14 cellular contexts compared by ENCODE assay signal in the genomic region with DNA sequence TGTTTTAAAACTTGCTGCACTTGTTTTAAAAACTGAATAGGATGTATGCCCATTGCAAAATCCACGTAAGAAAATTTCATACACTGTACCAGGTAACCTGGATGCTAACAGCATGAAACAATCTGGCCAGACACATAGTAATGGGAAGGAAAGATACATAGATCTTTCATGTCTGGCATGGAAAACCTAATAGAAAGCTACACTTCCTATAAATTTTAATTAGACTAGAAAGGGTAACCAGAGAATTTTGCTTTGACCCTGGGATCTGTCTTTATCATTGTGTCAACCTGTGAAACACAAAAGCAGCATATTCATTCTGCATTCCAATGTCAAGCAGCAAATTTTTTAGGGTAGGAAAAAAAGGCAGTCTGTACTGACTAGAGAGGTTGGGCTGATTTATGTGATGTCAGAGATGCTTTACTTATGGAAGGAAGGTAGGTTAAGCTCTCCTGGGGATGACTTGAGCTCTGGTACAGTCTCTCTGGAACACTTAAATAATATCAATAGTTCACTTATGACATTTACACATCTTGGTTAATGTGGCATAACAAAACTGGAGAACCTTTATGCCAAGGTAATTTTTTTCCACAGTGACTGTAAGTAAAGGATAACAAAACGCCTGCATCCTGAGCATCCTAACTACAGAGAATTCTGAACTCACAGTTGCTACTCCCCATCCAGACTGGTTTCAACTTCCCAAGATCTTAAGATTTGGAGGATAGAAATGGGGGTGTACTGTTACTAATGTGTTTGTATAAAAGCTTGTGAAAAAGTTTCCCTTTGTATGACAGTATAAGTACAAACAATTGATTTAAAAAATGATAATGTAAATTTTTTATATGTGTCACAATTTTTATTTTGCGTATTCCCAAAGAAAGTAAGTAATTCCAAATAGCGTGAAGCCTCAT. TPM values are rescaled to one million over a fixed set of nuclear protein-coding genes. Genes with fewer than 3 reads are reported as not detected.
A peak's percentile ranks its signal among the peaks of the same experiment; 100 is the strongest.
DNase-seq lines count a peak whose midpoint lies in the region; ATAC-seq, FAIRE-seq and TF ChIP-seq lines count a peak whose summit lies in the region.
"Had no signal": no experiment of that assay in that cellular context is flagged by ENCODE, and none has a peak within 500 bp of the region (broad histone marks: within the 10 kb centered on the region; RNA-seq: fewer than 3 reads in every experiment).

No MANE protein-coding gene starts in this region.

- H3K27me3 Mint-ChIP-seq in GM23338 (ENCODE audit: insufficient read depth, low read depth, poor library complexity) (peaks cover 8% of the 10 kb centered on the region), WTC11 (ENCODE audit: low read depth) (no peaks in the 10 kb centered on the region)

- no peak for TF ChIP-seq CTCF in GM23338 (conservative IDR thresholded peaks at IDR 0.05; ENCODE audit: low read depth in 2 of 2)
- no peak for TF ChIP-seq CTCF in WTC11 (IDR thresholded peaks at IDR 0.05)
- TF ChIP-seq CTCF in keratinocyte (optimal IDR thresholded peaks at IDR 0.05 in 1 of 3, IDR thresholded peaks at IDR 0.05 in 1 of 3, conservative IDR thresholded peaks at IDR 0.05 in 1 of 3; ENCODE audit: extremely low read depth in 1 of 3, insufficient read depth in 2 of 3, low read length in 3 of 3) = no peak
- no peak for TF ChIP-seq CTCF in osteoblast (IDR thresholded peaks at IDR 0.05; ENCODE audit: extremely low read depth, low read depth, low read length)

- H3K79me2 ChIP-seq in GM23338 (replicated peaks; ENCODE audit: insufficient read depth) (peaks cover 70% of the 10 kb centered on the region), keratinocyte (ENCODE audit: control insufficient read depth, insufficient read depth, low read length) (peaks cover 26% of the 10 kb centered on the region), osteoblast (ENCODE audit: insufficient read depth, low read length) (peaks cover 37% of the 10 kb centered on the region)

- POLR2A ChIA-PET in WTC11 (lab: Charles Lee) = interaction anchor here (0.6 to 1.1 kb wide), 3 partner anchors 12 to 158 kb away, joined by 3 to 4 read pairs (median 3); a partner anchor contains a TSS

- H4K20me1 ChIP-seq in GM23338 (replicated peaks; ENCODE audit: insufficient read depth) (no peaks in the 10 kb centered on the region), keratinocyte (ENCODE audit: control insufficient read depth, extremely low read depth, insufficient read depth, low read length) (no peaks in the 10 kb centered on the region), osteoblast (ENCODE audit: insufficient read depth, low read length) (no peaks in the 10 kb centered on the region)

- no peaks in the 10 kb centered on the region for H3K36me3 ChIP-seq in GM23338 (ENCODE audit: insufficient read depth)
- no peaks in the 10 kb centered on the region for H3K36me3 ChIP-seq in keratinocyte (ENCODE audit: control insufficient read depth in 2 of 2, extremely low read depth in 1 of 2, insufficient read depth in 2 of 2, low read length in 2 of 2)
- no peaks in the 10 kb centered on the region for H3K36me3 ChIP-seq in osteoblast (ENCODE audit: insufficient read depth, low read length)

- CTCF ChIA-PET in WTC11 (lab: Charles Lee) = no interaction called here

- H3K27me3 ChIP-seq in GM23338 (ENCODE audit: insufficient read depth) = no peaks in the 10 kb centered on the region
- H3K27me3 ChIP-seq in keratinocyte (ENCODE audit: control insufficient read depth, extremely low read depth, insufficient read depth, low read length) = no peaks in the 10 kb centered on the region
- no peaks in the 10 kb centered on the region for H3K27me3 ChIP-seq in osteoblast (ENCODE audit: insufficient read depth, low read length)

- H3K4me1 ChIP-seq in GM23338 (ENCODE audit: insufficient read depth) (peaks cover 40% of the 10 kb centered on the region), keratinocyte (ENCODE audit: control insufficient read depth, extremely low read depth, insufficient read depth, low read length) (peaks cover 15% of the 10 kb centered on the region), osteoblast (ENCODE audit: insufficient read depth, low read length) (peaks cover 30% of the 10 kb centered on the region)

- H3K4me2 ChIP-seq in GM23338 (peak overlapping the region; percentile 30), keratinocyte (ENCODE audit: control insufficient read depth, extremely low read depth, insufficient read depth, low read depth, low read length) (no peak overlapping the region), osteoblast (ENCODE audit: insufficient read depth, low read length) (peak overlapping the region; percentile 16)

- H3K27ac ChIP-seq in GM23338 (ENCODE audit: low read depth) (peak overlapping the region; percentile 46; the same call in 1 of the 2 replicates), keratinocyte (ENCODE audit: control insufficient read depth, insufficient read depth, low read length) (no peak overlapping the region), osteoblast (ENCODE audit: low read depth, low read length) (no peak overlapping the region)
- H3K27ac ChIP-seq: HL-60 had no signal

- dilution Hi-C loops in keratinocyte (cut with MboI; ENCODE audit: extremely low pct_ligation_motif_present, low sequenced_read_pairs) = no loop called here

- H3K4me3 Mint-ChIP-seq in GM23338 (peak overlapping the region; percentile 31), WTC11 (peak overlapping the region; percentile 13; the same call in 1 of the 2 replicates)
- H3K4me3 Mint-ChIP-seq: activated T-cell treated with anti-CD3 and anti-CD28 coated beads, Interleukin-2, amount 50 U/mL, for 4 hours; HFFc6; memory B cell had no signal

- H3K4me1 Mint-ChIP-seq in GM23338 (peaks cover 64% of the 10 kb centered on the region), WTC11 (peaks cover 46% of the 10 kb centered on the region)

- H3K9me3 ChIP-seq in keratinocyte (ENCODE audit: control insufficient read depth, low read depth, low read length) (no peaks in the 10 kb centered on the region), osteoblast (ENCODE audit: low read depth, low read length) (no peaks in the 10 kb centered on the region)

- DNase-seq in GM23338 (ENCODE audit: low spot score) = peak; percentile 34
- DNase-seq in WTC11 (ENCODE audit: low spot score) = no peak
- DNase-seq in keratinocyte (ENCODE audit: low read depth, low spot score) = no peak
- no peak for DNase-seq in osteoblast (ENCODE audit: insufficient read length, low spot score, missing footprints)
- DNase-seq in stimulated activated CD8-positive, alpha-beta memory T cell treated with anti-CD3 and anti-CD28 coated beads, Interleukin-4, amount 100 ng/mL, for 48 hours = no peak
- no peak for DNase-seq in iPS-NIHi7 (ENCODE audit: extremely low spot score)
- DNase-seq: activated T-cell treated with anti-CD3 and anti-CD28 coated beads, Interleukin-2, amount 50 U/mL, for 4 hours; HFFc6; SIG-M5 had no signal

- H2AFZ ChIP-seq in GM23338 (no peak overlapping the region), keratinocyte (ENCODE audit: control insufficient read depth, low read length) (no peak overlapping the region), osteoblast (ENCODE audit: low read length) (no peak overlapping the region)

- peak; percentile 15 for ATAC-seq in GM23338
- ATAC-seq in WTC11 = peak; percentile 7; the same call in 1 of the 2 replicates
- ATAC-seq in activated CD4-positive, CD25-positive, alpha-beta regulatory T cell treated with anti-CD3 and anti-CD28 coated beads, Interleukin-2, amount 50 U/mL, for 24 hours = no peak
- no peak for ATAC-seq in HG02763 (IDR thresholded peaks at IDR 0.05; ENCODE audit: unreplicated experiment)
- ATAC-seq: activated T-cell treated with anti-CD3 and anti-CD28 coated beads, Interleukin-2, amount 50 U/mL, for 4 hours had no signal

- FAIRE-seq in keratinocyte (lab: Jason Lieb, UNC) = peak; percentile 46

- H3K36me3 Mint-ChIP-seq in GM23338 (ENCODE audit: low read depth) (no peaks in the 10 kb centered on the region), WTC11 (no peaks in the 10 kb centered on the region)
- H3K36me3 Mint-ChIP-seq: memory B cell had no signal

- H3K27ac Mint-ChIP-seq in GM23338 (no peak overlapping the region; the same call in 1 of the 2 replicates), WTC11 (peak overlapping the region; percentile 65; the same call in 1 of the 2 replicates)
- H3K27ac Mint-ChIP-seq: HFFc6 had no signal

- H3K9me1 ChIP-seq in keratinocyte (ENCODE audit: control insufficient read depth, extremely low read depth, insufficient read depth, low read length) = no peaks in the 10 kb centered on the region

- H3K9ac ChIP-seq in keratinocyte (ENCODE audit: control insufficient read depth, extremely low read depth, insufficient read depth, low read length) = no peak overlapping the region

- H3K9me3 Mint-ChIP-seq in GM23338 (no peaks in the 10 kb centered on the region), WTC11 (no peaks in the 10 kb centered on the region)
- H3K9me3 Mint-ChIP-seq: activated T-cell treated with anti-CD3 and anti-CD28 coated beads, Interleukin-2, amount 50 U/mL, for 4 hours; HFFc6; memory B cell had no signal

- H3F3A ChIP-seq in GM23338 (replicated peaks; ENCODE audit: low read depth) = no peaks in the 10 kb centered on the region

- no peaks in the 10 kb centered on the region for H3K9me2 ChIP-seq in GM23338 (ENCODE audit: insufficient read depth)

- peak overlapping the region; percentile 5; the same call in 1 of the 2 replicates for H3K4me3 ChIP-seq in GM23338
- no peak overlapping the region for H3K4me3 ChIP-seq in keratinocyte (ENCODE audit: control insufficient read depth in 2 of 3, extremely low read depth in 1 of 3, insufficient read depth in 2 of 3, low read depth in 1 of 3, low read length in 3 of 3)
- H3K4me3 ChIP-seq in osteoblast (ENCODE audit: insufficient read depth, low read length) = no peak overlapping the region
- H3K4me3 ChIP-seq: coronary artery had no signal

RNA-seq across cellular contexts. Expression of a gene that starts 44.7 kb away (rescaled TPM):
- 33.8 and 38.8 TPM in 2 replicates for total RNA-seq in GM23338 (2014; rRNA removed; shearing (Covaris generic))
- polyA plus RNA-seq in GM23338 (2016; fragmentation: Nextera tagmentation; extraction: Ambion mirVana) (6.3 and 6.8 TPM in 2 replicates), keratinocyte (6.2 to 18.9 TPM (median 13.9 TPM) in 3 replicates)
- total RNA-seq in WTC11 (2021) (13.3 to 20.4 TPM (median 15.2 TPM) in 3 replicates), osteoblast (31.5 and 31.8 TPM in 2 replicates)
- polyA plus RNA-seq in keratinocyte (2011; ENCODE audit: low read depth) = 11.2 TPM
- polyA plus RNA-seq in keratinocyte (2011; cell fraction: cytosol; rRNA removed) = 5.1 and 6.2 TPM in 2 replicates
- 15.0 and 20.8 TPM in 2 replicates for polyA plus RNA-seq in keratinocyte (2011; cell fraction: nucleus; rRNA removed)
- polyA plus RNA-seq in keratinocyte (2012; ENCODE audit: low replicate concordance) = 1.5 and 12.2 TPM in 2 replicates
- polyA minus RNA-seq in keratinocyte = 16.6 to 61.7 TPM (median 17.1 TPM) in 3 replicates
- 10.4 TPM for polyA minus RNA-seq in keratinocyte (2011; cell fraction: cytosol; rRNA and poly(A)+ RNA removed)
- 31.2 and 76.5 TPM in 2 replicates for polyA minus RNA-seq in keratinocyte (2011; cell fraction: nucleus; rRNA and poly(A)+ RNA removed)

RNA-seq across cellular contexts. Expression of a gene that starts 45.0 kb away (rescaled TPM):
- 22.5 and 25.4 TPM in 2 replicates for total RNA-seq in GM23338 (2014; rRNA removed; shearing (Covaris generic))
- polyA plus RNA-seq in GM23338 (2016; fragmentation: Nextera tagmentation; extraction: Ambion mirVana) (28.9 and 30.0 TPM in 2 replicates), keratinocyte (13.2 to 20.2 TPM (median 14.3 TPM) in 3 replicates)
- total RNA-seq in WTC11 (2021) (18.3 to 22.5 TPM (median 20.6 TPM) in 3 replicates), osteoblast (58.6 and 69.8 TPM in 2 replicates)
- 53.8 TPM for polyA plus RNA-seq in keratinocyte (2011; ENCODE audit: low read depth)
- polyA plus RNA-seq in keratinocyte (2011; cell fraction: cytosol; rRNA removed) = 14.5 and 21.6 TPM in 2 replicates
- polyA plus RNA-seq in keratinocyte (2011; cell fraction: nucleus; rRNA removed) = 7.5 and 11.5 TPM in 2 replicates
- 15.4 and 28.9 TPM in 2 replicates for polyA plus RNA-seq in keratinocyte (2012; ENCODE audit: low replicate concordance)
- polyA minus RNA-seq in keratinocyte = 0.98 to 20.5 TPM (median 13.2 TPM) in 3 replicates
- 30.3 TPM for polyA minus RNA-seq in keratinocyte (2011; cell fraction: cytosol; rRNA and poly(A)+ RNA removed)
- 13.2 and 19.5 TPM in 2 replicates for polyA minus RNA-seq in keratinocyte (2011; cell fraction: nucleus; rRNA and poly(A)+ RNA removed)

Comparison
In these comparisons a context has a peak if more than half of its experiments do, and no peak if none do; other contexts are left out.
1. ATAC-seq: peak in GM23338 (single experiment) and WTC11 (single experiment); none in activated CD4-positive, CD25-positive, alpha-beta regulatory T cell treated with anti-CD3 and anti-CD28 coated beads, Interleukin-2, amount 50 U/mL, for 24 hours (0 of 2) and HG02763 (single experiment).